In genomic region chr13:99083976-99084375, GRCh38 we compare ENCODE assay signal across 15 cellular contexts.
DNase-seq lines count a peak whose midpoint lies in the region; ATAC-seq and TF ChIP-seq lines count a peak whose summit lies in the region.
"Had no signal": no experiment of that assay in that cellular context is flagged by ENCODE, and none has a peak within 500 bp of the region (broad histone marks: within the 10 kb centered on the region; RNA-seq: fewer than 3 reads in every experiment).

No MANE protein-coding gene starts in this region.

- no peak overlapping the region for H3K9ac ChIP-seq in muscle layer of colon (ENCODE audit: low read length)
- H3K9ac ChIP-seq: parathyroid adenoma had no signal

- H3K4me3 ChIP-seq in CD4-positive, alpha-beta memory T cell (ENCODE audit: low read length in 2 of 2) = peak overlapping the region in 1 of 2 donors; percentile 26
- H3K4me3 ChIP-seq in muscle layer of colon (ENCODE audit: low read depth in 1 of 2, low read length in 2 of 2) (peak overlapping the region in 1 of 2 donors; percentile 82), prostate gland (no peak overlapping the region)

- no peak for ATAC-seq in activated CD8-positive, alpha-beta T cell treated with anti-CD3 and anti-CD28 coated beads, Interleukin-2, amount 10 ng/mL, durations not matched to agents 7 days and 5 days
- ATAC-seq in HG03469 (IDR thresholded peaks at IDR 0.05; ENCODE audit: unreplicated experiment) = no peak
- ATAC-seq in HG02852 (IDR thresholded peaks at IDR 0.05; ENCODE audit: unreplicated experiment) = no peak
- ATAC-seq: left lung had no signal

- H3K36me3 Mint-ChIP-seq in CD4-positive, alpha-beta memory T cell = peaks cover 3 to 21% of the 10 kb centered on the region in 2 donors
- peaks cover 21% of the 10 kb centered on the region for H3K36me3 Mint-ChIP-seq in activated CD8-positive, alpha-beta T cell treated with anti-CD3 and anti-CD28 coated beads, Interleukin-2, amount 10 ng/mL, durations not matched to agents 7 days and 5 days (ENCODE audit: low read depth)

- CTCF ChIA-PET in CD4-positive, alpha-beta memory T cell (lab: Charles Lee; ENCODE audit: partially characterized antibody) = interaction anchor here (0.6 to 2.8 kb wide), 10 partner anchors 9 to 215 kb away, joined by 3 to 15 read pairs (median 3); no protein-coding TSS in a partner anchor
- CTCF ChIA-PET in activated CD8-positive, alpha-beta T cell treated with anti-CD3 and anti-CD28 coated beads, Interleukin-2, amount 10 ng/mL, durations not matched to agents 7 days and 5 days (lab: Charles Lee) = interaction anchor here (0.9 to 1.6 kb wide), 5 partner anchors 9 to 102 kb away, joined by 3 to 6 read pairs (median 3); no protein-coding TSS in a partner anchor

- H3K27ac ChIP-seq in CD4-positive, alpha-beta memory T cell (ENCODE audit: low read depth, low read length) = peak overlapping the region; percentile 65
- H3K27ac ChIP-seq in muscle layer of colon (ENCODE audit: low read depth, low read length) (peak overlapping the region; percentile 2), prostate gland (no peak overlapping the region)
- H3K27ac ChIP-seq: parathyroid adenoma had no signal

- TF ChIP-seq CTCF in prostate gland (IDR thresholded peaks at IDR 0.05) = no peak

- H3K4me1 Mint-ChIP-seq in CD4-positive, alpha-beta memory T cell = peaks cover 41 to 79% (median 52%) of the 10 kb centered on the region in 4 donors
- peaks cover 39% of the 10 kb centered on the region for H3K4me1 Mint-ChIP-seq in activated CD8-positive, alpha-beta T cell treated with anti-CD3 and anti-CD28 coated beads, Interleukin-2, amount 10 ng/mL, durations not matched to agents 7 days and 5 days (ENCODE audit: low read depth)

- intact Hi-C loops in CD4-positive, alpha-beta memory T cell (cut with micrococcal nuclease) = no loop called here
- intact Hi-C loops in prostate gland (cut with DNase I) = no loop called here

- no peaks in the 10 kb centered on the region for H3K27me3 ChIP-seq in CD4-positive, alpha-beta memory T cell (ENCODE audit: insufficient read depth, low read length)
- H3K27me3 ChIP-seq in muscle layer of colon (ENCODE audit: control insufficient read depth in 1 of 2, insufficient read depth in 2 of 2, low read length in 2 of 2) (no peaks in the 10 kb centered on the region), prostate gland (replicated peaks; ENCODE audit: insufficient read depth) (no peaks in the 10 kb centered on the region)

- POLR2A ChIA-PET in CD4-positive, alpha-beta memory T cell (lab: Charles Lee; ENCODE audit: partially characterized antibody) = interaction anchor here (0.9 to 8.3 kb wide), 3 partner anchors 10 to 36 kb away, joined by 3 to 226 read pairs (median 3); no protein-coding TSS in a partner anchor
- POLR2A ChIA-PET in activated CD8-positive, alpha-beta T cell treated with anti-CD3 and anti-CD28 coated beads, Interleukin-2, amount 10 ng/mL, durations not matched to agents 7 days and 5 days (lab: Charles Lee) = no interaction called here

- H3K4me3 Mint-ChIP-seq in CD4-positive, alpha-beta memory T cell = peak overlapping the region; percentile 86 to 97 (median 94)
- peak overlapping the region; percentile 81 for H3K4me3 Mint-ChIP-seq in activated CD8-positive, alpha-beta T cell treated with anti-CD3 and anti-CD28 coated beads, Interleukin-2, amount 10 ng/mL, durations not matched to agents 7 days and 5 days

- H3K4me1 ChIP-seq in CD4-positive, alpha-beta memory T cell (ENCODE audit: insufficient read depth, low read length) = peaks cover 59% of the 10 kb centered on the region
- peaks cover 31% of the 10 kb centered on the region for H3K4me1 ChIP-seq in muscle layer of colon (ENCODE audit: insufficient read depth, low read length)
- peaks cover 4% of the 10 kb centered on the region for H3K4me1 ChIP-seq in prostate gland (replicated peaks)
- H3K4me1 ChIP-seq: parathyroid adenoma had no signal

- peaks cover 0 to 4% (median 0%) of the 10 kb centered on the region in 8 donors for H3K9me3 Mint-ChIP-seq in CD4-positive, alpha-beta memory T cell
- H3K9me3 Mint-ChIP-seq in activated CD8-positive, alpha-beta T cell treated with anti-CD3 and anti-CD28 coated beads, Interleukin-2, amount 10 ng/mL, durations not matched to agents 7 days and 5 days (ENCODE audit: insufficient read depth) = no peaks in the 10 kb centered on the region
- H3K9me3 Mint-ChIP-seq: activated B cell treated with CpG ODN at 0.5 μM for 24 hours had no signal

- no peaks in the 10 kb centered on the region for H3K36me3 ChIP-seq in CD4-positive, alpha-beta memory T cell (ENCODE audit: insufficient read depth, low read length)
- H3K36me3 ChIP-seq in muscle layer of colon (ENCODE audit: insufficient read depth, low read length) (no peaks in the 10 kb centered on the region), prostate gland (no peaks in the 10 kb centered on the region)
- H3K36me3 ChIP-seq: left lung had no signal

- H3K27ac Mint-ChIP-seq in CD4-positive, alpha-beta memory T cell = peak overlapping the region; percentile 91 to 97 (median 94)
- peak overlapping the region; percentile 79 for H3K27ac Mint-ChIP-seq in activated CD8-positive, alpha-beta T cell treated with anti-CD3 and anti-CD28 coated beads, Interleukin-2, amount 10 ng/mL, durations not matched to agents 7 days and 5 days

- peak in 4 of 5 donors; percentile 15 to 50 (median 22) for DNase-seq in CD4-positive, alpha-beta memory T cell
- peak; percentile 38 for DNase-seq in DMS79 (lab: John Stamatoyannopoulos, UW)
- DNase-seq in activated CD8-positive, alpha-beta T cell treated with anti-CD3 and anti-CD28 coated beads, Interleukin-2, amount 10 ng/mL, durations not matched to agents 7 days and 5 days = no peak
- no peak for DNase-seq in prostate gland (ENCODE audit: low spot score)
- DNase-seq: activated B cell treated with CpG ODN at 0.5 μM for 24 hours; effector CD8-positive, alpha-beta T cell; Kasumi-1; left lung; NCI-H524 treated with DMSO at 0.1 percent for 48 hours; SIG-M5; stimulated activated CD4-positive, alpha-beta T cell treated with anti-CD3 and anti-CD28 coated beads, Interleukin-4, amount 100 ng/mL, for 4 hours had no signal

- 76% methylated on average over 2 of the region's 2 CpGs for WGBS in prostate gland

- no peak for TF ChIP-seq POLR2A in prostate gland (IDR thresholded peaks at IDR 0.05)

- no peaks in the 10 kb centered on the region for H3K27me3 Mint-ChIP-seq in CD4-positive, alpha-beta memory T cell
- no peaks in the 10 kb centered on the region for H3K27me3 Mint-ChIP-seq in activated CD8-positive, alpha-beta T cell treated with anti-CD3 and anti-CD28 coated beads, Interleukin-2, amount 10 ng/mL, durations not matched to agents 7 days and 5 days (ENCODE audit: low read depth)
- H3K27me3 Mint-ChIP-seq: activated B cell treated with CpG ODN at 0.5 μM for 24 hours had no signal

- no peaks in the 10 kb centered on the region for H3K9me3 ChIP-seq in CD4-positive, alpha-beta memory T cell (ENCODE audit: control insufficient read depth in 1 of 2, low read length in 2 of 2)
- H3K9me3 ChIP-seq in muscle layer of colon (ENCODE audit: low read length) = no peaks in the 10 kb centered on the region
- H3K9me3 ChIP-seq in prostate gland = no peaks in the 10 kb centered on the region
- H3K9me3 ChIP-seq: left lung had no signal

Comparison
In these comparisons a context has a peak if more than half of its experiments do, and no peak if none do; other contexts are left out.
1. DNase-seq: peak in CD4-positive, alpha-beta memory T cell (4 of 5) and DMS79 (single experiment); none in activated CD8-positive, alpha-beta T cell treated with anti-CD3 and anti-CD28 coated beads, Interleukin-2, amount 10 ng/mL, durations not matched to agents 7 days and 5 days (single experiment) and prostate gland (single experiment).
2. H3K27ac ChIP-seq: peak in CD4-positive, alpha-beta memory T cell (single experiment) and muscle layer of colon (single experiment); none in prostate gland (0 of 2).